ENCODE assay signal across 1 cellular context in the genomic region with DNA sequence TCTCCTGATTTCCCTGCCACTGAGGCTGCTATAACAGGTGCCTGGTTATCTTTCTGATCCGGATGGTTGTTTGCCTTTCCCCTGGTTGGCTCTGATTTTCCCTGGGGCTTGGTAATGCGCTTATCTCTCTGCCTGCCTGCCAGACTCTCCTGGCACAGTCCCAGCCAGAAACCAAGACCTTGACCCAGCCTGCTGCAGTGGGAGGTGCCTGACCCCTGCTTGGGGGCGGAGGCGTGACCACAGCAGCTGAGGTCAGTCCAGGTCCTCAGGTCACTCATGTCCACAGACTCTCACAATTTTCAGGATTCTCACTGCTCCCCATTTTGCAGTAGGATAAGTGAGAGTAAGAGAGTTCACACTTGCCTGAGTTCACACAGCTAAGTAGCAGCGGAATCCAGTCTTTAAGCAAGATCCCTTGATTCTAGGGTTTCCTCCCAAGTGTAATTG.
TF ChIP-seq lines count a peak whose summit lies in the region.

No MANE protein-coding gene starts in this region.

TF ChIP-seq in HepG2, 621 proteins besides CTCF, POLR2A, EP300 and RAD21 (continued from another document):
- TF ChIP-seq HNRNPUL1 (IDR thresholded peaks at IDR 0.05; ENCODE audit: low read depth, low read length) (no peak), RARA (CRISPR knock-in tag; IDR thresholded peaks at IDR 0.05) (peak; percentile 92), NR2F1 (CRISPR knock-in tag; IDR thresholded peaks at IDR 0.05) (peak; percentile 92 to 97), SKI (IDR thresholded peaks at IDR 0.05; ENCODE audit: partially characterized antibody) (peak; percentile 75), ZNF430 (CRISPR knock-in tag; IDR thresholded peaks at IDR 0.05) (0 out of 2 replicates have a peak, but pooled peaks have one; percentile 49), ZNF687 (CRISPR knock-in tag; IDR thresholded peaks at IDR 0.05) (peak; percentile 54), TARDBP (CRISPR knock-in tag; IDR thresholded peaks at IDR 0.05) (peak; percentile 63), MAZ (IDR thresholded peaks at IDR 0.05; ENCODE audit: borderline replicate concordance, low read depth, low read length) (no peak), MAZ (CRISPR knock-in tag; IDR thresholded peaks at IDR 0.05; ENCODE audit: low read depth) (no peak), RBM22 (optimal IDR thresholded peaks at IDR 0.05; ENCODE audit: low read length) (no peak), HINFP (CRISPR knock-in tag; IDR thresholded peaks at IDR 0.05; ENCODE audit: low read depth) (0 out of 2 replicates have a peak, but pooled peaks have one; percentile 49), ZNF574 (CRISPR knock-in tag; IDR thresholded peaks at IDR 0.05) (0 out of 2 replicates have a peak, but pooled peaks have one; percentile 27), ZNF556 (CRISPR knock-in tag; IDR thresholded peaks at IDR 0.05; ENCODE audit: borderline replicate concordance) (0 out of 2 replicates have a peak, but pooled peaks have one; percentile 56), ZBTB42 (CRISPR knock-in tag; IDR thresholded peaks at IDR 0.05) (no peak), NFIC (IDR thresholded peaks at IDR 0.05; ENCODE audit: low read length) (peak; percentile 47; the same call in 1 of the 2 replicates), THAP11 (CRISPR knock-in tag; IDR thresholded peaks at IDR 0.05) (0 out of 2 replicates have a peak, but pooled peaks have one; percentile 27), SALL1 (CRISPR knock-in tag; IDR thresholded peaks at IDR 0.05) (peak; percentile 92), DPF2 (CRISPR knock-in tag; IDR thresholded peaks at IDR 0.05; ENCODE audit: borderline replicate concordance, low read depth) (peak; percentile 63), NR2F2 (IDR thresholded peaks at IDR 0.05; ENCODE audit: borderline replicate concordance, low read depth) (peak; percentile 93), TEAD3 (CRISPR knock-in tag; optimal IDR thresholded peaks at IDR 0.05; ENCODE audit: borderline replicate concordance) (peak; percentile 52), ZFP90 (CRISPR knock-in tag; IDR thresholded peaks at IDR 0.05; ENCODE audit: borderline replicate concordance) (no peak), BCL6 (CRISPR knock-in tag; IDR thresholded peaks at IDR 0.05) (peak; percentile 87), ATF7-NPFF (CRISPR knock-in tag; IDR thresholded peaks at IDR 0.05; ENCODE audit: low read depth) (no peak)
